In genomic region chr15:41597787-41598186, GRCh38 we compare ENCODE assay signal across 26 cellular contexts.
"Had no signal": no experiment of that assay in that cellular context is flagged by ENCODE, and none has a peak within 500 bp of the region (broad histone marks: within the 10 kb centered on the region; RNA-seq: fewer than 3 reads in every experiment).

No MANE protein-coding gene starts in this region.

- H3K4me3 ChIP-seq: adrenal gland, breast epithelium, cardiac muscle cell, colonic mucosa, esophagus squamous epithelium had no signal

- DNase-seq: activated B cell treated with CpG ODN at 0.5 μM for 24 hours; activated CD4-positive, alpha-beta T cell treated with anti-CD3 and anti-CD28 coated beads for 48 hours; activated CD4-positive, alpha-beta T cell treated with anti-CD3 and anti-CD28 coated beads, Interleukin-2, amount 50 U/mL, for 1 hour; activated CD4-positive, alpha-beta T cell treated with anti-CD3 and anti-CD28 coated beads, Interleukin-2, amount 50 U/mL, for 48 hours; activated CD8-positive, alpha-beta memory T cell treated with anti-CD3 and anti-CD28 coated beads for 24 hours; activated CD8-positive, alpha-beta T cell treated with anti-CD3 and anti-CD28 coated beads for 36 hours; activated effector memory CD4-positive, alpha-beta T cell treated with anti-CD3 and anti-CD28 coated beads, Interleukin-2, amount 50 U/mL, for 16 hours; activated naive CD4-positive, alpha-beta T cell treated with anti-CD3 and anti-CD28 coated beads for 36 hours; activated naive CD8-positive, alpha-beta T cell treated with anti-CD3 and anti-CD28 coated beads for 36 hours; activated naive CD8-positive, alpha-beta T cell treated with anti-CD3 and anti-CD28 coated beads, Interleukin-2, amount 50 U/mL, for 24 hours; activated T-cell treated with anti-CD3 and anti-CD28 coated beads, Interleukin-2, amount 50 U/mL, for 4 hours; adrenal gland; amygdala; aorta; central memory CD4-positive, alpha-beta T cell; colonic mucosa; effector CD8-positive, alpha-beta T cell; esophagus squamous epithelium; foreskin fibroblast; head of caudate nucleus; T-cell; T-helper 9 cell; WERI-Rb-1 had no signal

- ATAC-seq: activated CD4-positive, CD25-positive, alpha-beta regulatory T cell treated with anti-CD3 and anti-CD28 coated beads, Interleukin-2, amount 50 U/mL, for 24 hours; activated CD8-positive, alpha-beta T cell treated with anti-CD3 and anti-CD28 coated beads for 36 hours; activated naive CD8-positive, alpha-beta T cell treated with anti-CD3 and anti-CD28 coated beads, Interleukin-2, amount 50 U/mL, for 24 hours; activated T-cell treated with anti-CD3 and anti-CD28 coated beads, Interleukin-2, amount 50 U/mL, for 4 hours; T-cell had no signal
